ENCODE assay signal across 22 cellular contexts in the genomic region with DNA sequence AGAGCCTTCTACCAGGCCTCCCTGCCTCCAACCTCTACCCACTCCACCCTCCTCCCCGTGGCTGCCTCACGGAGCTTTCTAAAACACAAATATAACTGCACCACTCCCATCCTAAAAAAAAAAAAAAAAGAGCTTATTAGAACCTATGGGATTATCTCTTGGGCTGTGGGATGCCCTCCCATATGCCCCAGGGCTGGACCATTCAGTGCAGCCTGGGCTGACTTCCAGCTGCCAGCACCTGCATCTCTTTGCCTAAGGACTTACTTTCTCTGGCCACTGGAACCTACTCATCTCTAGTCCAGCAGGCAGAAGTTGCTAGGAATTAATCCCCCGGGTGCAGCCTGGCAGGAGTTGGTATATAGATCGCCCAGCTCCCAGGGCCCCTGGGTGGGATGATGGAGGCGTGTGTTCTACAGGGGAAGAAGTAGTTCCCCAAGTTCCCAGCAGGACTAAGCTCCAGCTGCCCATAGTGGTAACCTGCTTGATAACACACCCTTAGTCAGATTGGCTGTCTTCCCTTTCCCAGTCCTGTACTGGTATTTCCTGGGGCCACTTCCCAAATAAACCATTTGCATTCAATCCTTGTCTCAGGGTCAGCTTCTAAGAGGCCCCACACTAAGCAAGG. TPM values are rescaled to one million over a fixed set of nuclear protein-coding genes. Genes with fewer than 3 reads are reported as not detected.
DNase-seq lines count a peak whose midpoint lies in the region; ATAC-seq and TF ChIP-seq lines count a peak whose summit lies in the region.
"Had no signal": no experiment of that assay in that cellular context is flagged by ENCODE, and none has a peak within 500 bp of the region (broad histone marks: within the 10 kb centered on the region; RNA-seq: fewer than 3 reads in every experiment).

No MANE protein-coding gene starts in this region.

- H3K4me1 ChIP-seq in HEK293 (ENCODE audit: control insufficient read depth, insufficient read depth, low read length): no peaks in the 10 kb centered on the region
- no peaks in the 10 kb centered on the region for H3K4me1 ChIP-seq in PC-3 (ENCODE audit: insufficient read depth, low read length)
- H3K4me1 ChIP-seq in rectal smooth muscle tissue (ENCODE audit: control insufficient read depth, insufficient read depth, low read length): peaks cover 6% of the 10 kb centered on the region
- H3K4me1 ChIP-seq: SJCRH30 had no signal

- H3K4me2 ChIP-seq in PC-3 (ENCODE audit: low read length): no peak overlapping the region

- H3K9me3 ChIP-seq in HEK293 (ENCODE audit: control insufficient read depth, insufficient read depth, low read depth, low read length) (no peaks in the 10 kb centered on the region), PC-3 (ENCODE audit: low read length) (no peaks in the 10 kb centered on the region)
- H3K9me3 ChIP-seq: SJCRH30 had no signal

- no peaks in the 10 kb centered on the region for H4K20me1 ChIP-seq in PC-3 (ENCODE audit: low read length)

- H3K4me3 ChIP-seq in HEK293 (ENCODE audit: low read depth, low read length) (no peak overlapping the region), PC-3 (ENCODE audit: low read length) (no peak overlapping the region), rectal smooth muscle tissue (ENCODE audit: low read length) (no peak overlapping the region)
- H3K4me3 ChIP-seq: cardiac muscle cell, SJCRH30, skin epidermis had no signal

- DNase-seq in PC-3: no peak
- DNase-seq in left ventricle myocardium superior: no peak
- no peak for DNase-seq in NCI-H2171 (lab: John Stamatoyannopoulos, UW)
- DNase-seq: activated CD4-positive, alpha-beta T cell treated with anti-CD3 and anti-CD28 coated beads, Interleukin-2, amount 50 U/mL, for 4 hours; AML-193; amniotic stem cell; H7; mesendoderm; NCI-H1105; NCI-H2081 treated with DMSO at 0.1 percent for 48 hours; OCI-M1; posterior cingulate gyrus; SJCRH30; stimulated activated CD4-positive, alpha-beta T cell treated with anti-CD3 and anti-CD28 coated beads, Interleukin-4, amount 100 ng/mL, for 24 hours had no signal

- POLR2A ChIA-PET in HEK293 (lab: Yijun Ruan, JAX) (interaction anchor here (0.7 kb wide), 1 partner anchor 10 kb away, joined by 3 read pairs; no protein-coding TSS in a partner anchor), PC-3 (lab: Charles Lee; ENCODE audit: unreplicated experiment) (no interaction called here)

- no TSS peak for BruUV-seq in PC-3 (replicated peaks; lab: Mats Ljungman, UMichigan)

- CTCF ChIA-PET in HEK293 (lab: Yijun Ruan, JAX) (interaction anchor here (0.5 to 1.7 kb wide), 4 partner anchors 9 to 284 kb away, joined by 3 to 11 read pairs (median 3); partner anchors contain the start of gene CD300LG), PC-3 (lab: Charles Lee) (no interaction called here)

- peak; percentile 38; the same call in 1 of the 2 replicates for ATAC-seq in PC-3
- ATAC-seq in left ventricle myocardium superior: peak; percentile 42
- no peak for ATAC-seq in GM18858 (IDR thresholded peaks at IDR 0.05; ENCODE audit: unreplicated experiment)
- ATAC-seq in GM18868 (IDR thresholded peaks at IDR 0.05; ENCODE audit: unreplicated experiment): no peak

- TF ChIP-seq CTCF in HEK293 (tag by site-specific recombination; IDR thresholded peaks at IDR 0.05) (no peak), PC-3 (conservative IDR thresholded peaks at IDR 0.05; ENCODE audit: low read depth, low read length) (no peak)

- H3K79me2 ChIP-seq in PC-3 (ENCODE audit: low read length): no peaks in the 10 kb centered on the region

- H3K27ac ChIP-seq in HEK293 (ENCODE audit: extremely low read depth, low read depth, low read length) (no peak overlapping the region), PC-3 (ENCODE audit: low read length) (no peak overlapping the region), rectal smooth muscle tissue (ENCODE audit: low read depth, low read length) (peak overlapping the region; percentile 56)
- H3K27ac ChIP-seq: cardiac muscle cell, SJCRH30, skin epidermis had no signal

- H3K36me3 ChIP-seq in HEK293 (ENCODE audit: control insufficient read depth in 2 of 2, insufficient read depth in 1 of 2, low read length in 2 of 2) (peaks cover 21 to 71% of the 10 kb centered on the region in 2 experiments), PC-3 (ENCODE audit: low read depth, low read length) (peaks cover 24% of the 10 kb centered on the region), rectal smooth muscle tissue (ENCODE audit: control insufficient read depth, insufficient read depth, low read length) (no peaks in the 10 kb centered on the region)
- H3K36me3 ChIP-seq: cardiac muscle cell had no signal

- intact Hi-C loops in PC-3 (cut with micrococcal nuclease): no loop called here
- intact Hi-C loops in left ventricle myocardium superior (cut with micrococcal nuclease): no loop called here

- no peak overlapping the region for H2AFZ ChIP-seq in PC-3 (ENCODE audit: low read length)

- H3K27me3 ChIP-seq in PC-3 (ENCODE audit: low read length) (no peaks in the 10 kb centered on the region), rectal smooth muscle tissue (ENCODE audit: control insufficient read depth, insufficient read depth, low read length) (no peaks in the 10 kb centered on the region)
- H3K27me3 ChIP-seq: cardiac muscle cell, SJCRH30 had no signal

- H3K9ac ChIP-seq in PC-3 (ENCODE audit: low read length) (no peak overlapping the region), rectal smooth muscle tissue (ENCODE audit: low read length) (no peak overlapping the region)

- no peaks in the 10 kb centered on the region for H3F3A ChIP-seq in PC-3 (ENCODE audit: low read length, unreplicated experiment)

- no peaks in the 10 kb centered on the region for H3K9me2 ChIP-seq in PC-3 (replicated peaks; ENCODE audit: low read length)

TF ChIP-seq in HEK293, 187 proteins besides CTCF, POLR2A, EP300 and RAD21:
- peak; percentile 31 for TF ChIP-seq ZIC2 (tag by site-specific recombination; IDR thresholded peaks at IDR 0.05)
- TF ChIP-seq ZBTB26 (tag by site-specific recombination; optimal IDR thresholded peaks at IDR 0.05): no peak

RNA-seq across cellular contexts. Expression of gene MPP3, which starts 10.3 kb away (rescaled TPM):
- total RNA-seq in PC-3 (2014; rRNA removed) (34.3 and 46.8 TPM in 2 replicates), left ventricle myocardium superior (55.5 TPM)

RNA-seq across cellular contexts. Expression of gene CD300LG, which starts 24.3 kb away (rescaled TPM):
- total RNA-seq in PC-3 (2014; rRNA removed) (not detected in 2 replicates), left ventricle myocardium superior (19.1 TPM)
- total RNA-seq: cardiac muscle cell, fibroblast of villous mesenchyme, H7, SJCRH30 had no signal

RNA-seq across cellular contexts. Expression of gene CFAP97D1, which starts 42.4 kb away (rescaled TPM):
- total RNA-seq in PC-3 (2014; rRNA removed) (0.12 and 0.29 TPM in 2 replicates), left ventricle myocardium superior (not detected)
- total RNA-seq: cardiac muscle cell, Daoy, fibroblast of villous mesenchyme, SJCRH30 had no signal

RNA-seq across cellular contexts. Expression of gene DUSP3, which starts 43.9 kb away (rescaled TPM):
- 48.6 and 50.7 TPM in 2 replicates for total RNA-seq in PC-3 (2014; rRNA removed)
- total RNA-seq in left ventricle myocardium superior: 243 TPM

Comparison
In these comparisons a context has a peak if more than half of its experiments do, and no peak if none do; other contexts are left out.
1. ATAC-seq: peak in PC-3 (single experiment) and left ventricle myocardium superior (single experiment); none in GM18858 (single experiment) and GM18868 (single experiment).
2. RNA of gene CD300LG, which starts 24.3 kb away (total RNA-seq): 19.1 TPM in left ventricle myocardium superior (single experiment); not detected in PC-3; every median in the first group is over 10 times any median in the second.